8 cellular contexts compared by ENCODE assay signal in the genomic region with DNA sequence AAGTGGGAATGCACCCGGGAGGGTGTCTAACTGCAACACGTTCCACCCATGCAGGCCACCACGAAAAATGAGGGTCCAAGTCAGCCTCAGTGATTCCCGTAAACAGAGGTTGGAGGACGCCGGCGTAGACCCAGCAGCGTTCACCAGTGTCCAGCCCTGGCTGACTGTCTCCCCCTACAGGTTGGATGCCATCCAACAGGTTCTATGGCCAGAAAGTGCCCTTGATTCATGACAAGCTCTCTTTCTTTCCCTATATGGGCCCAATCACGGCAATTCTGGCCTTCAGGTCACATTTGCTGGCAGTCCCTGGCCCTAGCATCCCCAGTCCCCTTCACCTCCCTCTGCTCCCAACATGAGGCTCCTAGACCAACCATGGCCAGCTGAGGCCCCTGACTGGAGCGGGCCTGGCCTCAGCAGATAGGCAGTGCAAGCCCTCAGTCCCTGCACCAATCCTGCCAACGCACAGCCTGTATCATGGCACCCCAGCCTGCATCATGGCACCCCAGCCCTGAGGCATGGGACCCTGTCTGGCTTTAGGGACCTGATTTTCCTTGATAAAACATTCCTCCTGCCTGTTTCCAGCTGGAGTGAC.
DNase-seq lines count a peak whose midpoint lies in the region; ATAC-seq and TF ChIP-seq lines count a peak whose summit lies in the region.

No MANE protein-coding gene starts in this region.

- H3K27ac ChIP-seq in OCI-LY1 (ENCODE audit: low read depth, low read length, poor library complexity, severe bottlenecking) = no peak overlapping the region

- no peaks in the 10 kb centered on the region for H3K36me3 ChIP-seq in OCI-LY1 (ENCODE audit: insufficient read depth, low read length)

- no peaks in the 10 kb centered on the region for H3K4me1 Mint-ChIP-seq in activated T-cell treated with anti-CD3 and anti-CD28 coated beads, Interleukin-2, amount 50 U/mL, for 24 hours (ENCODE audit: low read depth)
- H3K4me1 Mint-ChIP-seq in stimulated activated effector memory CD8-positive, alpha-beta T cell treated with anti-CD3 and anti-CD28 coated beads, Interleukin-12 subunit alpha, Interleukin-12 subunit beta, amount 100 ng/mL, for 72 hours = no peaks in the 10 kb centered on the region

- H3K4me3 ChIP-seq in OCI-LY1 (ENCODE audit: low read depth, low read length, poor library complexity, severe bottlenecking) = no peak overlapping the region

- no peak overlapping the region for H3K4me3 Mint-ChIP-seq in activated T-cell treated with anti-CD3 and anti-CD28 coated beads, Interleukin-2, amount 50 U/mL, for 24 hours
- H3K4me3 Mint-ChIP-seq in stimulated activated effector memory CD8-positive, alpha-beta T cell treated with anti-CD3 and anti-CD28 coated beads, Interleukin-12 subunit alpha, Interleukin-12 subunit beta, amount 100 ng/mL, for 72 hours = no peak overlapping the region

- no peak overlapping the region for H2AFZ ChIP-seq in OCI-LY1 (ENCODE audit: low read length)

- no peaks in the 10 kb centered on the region for H3K9me3 ChIP-seq in OCI-LY1 (ENCODE audit: low read length)

- no peak overlapping the region for H3K4me2 ChIP-seq in OCI-LY1 (ENCODE audit: low read length)

- no peaks in the 10 kb centered on the region for H3K27me3 Mint-ChIP-seq in activated T-cell treated with anti-CD3 and anti-CD28 coated beads, Interleukin-2, amount 50 U/mL, for 24 hours

- no peaks in the 10 kb centered on the region for H3K9me2 ChIP-seq in OCI-LY1 (ENCODE audit: low read depth, low read length)

- H3K79me2 ChIP-seq in OCI-LY1 (ENCODE audit: insufficient read depth, low read length) = no peaks in the 10 kb centered on the region

- H3K27me3 ChIP-seq in OCI-LY1 (ENCODE audit: insufficient read depth, low read length) = no peaks in the 10 kb centered on the region

- DNase-seq in activated T-cell treated with anti-CD3 and anti-CD28 coated beads, Interleukin-2, amount 50 U/mL, for 24 hours = peak; percentile 37
- no peak for DNase-seq in activated T-cell treated with anti-CD3 and anti-CD28 coated beads for 4 hours
- peak; percentile 7 for DNase-seq in glomerular visceral epithelial cell (ENCODE audit: extremely low spot score)
- DNase-seq in stimulated activated effector memory CD8-positive, alpha-beta T cell treated with anti-CD3 and anti-CD28 coated beads, Interleukin-12 subunit alpha, Interleukin-12 subunit beta, amount 100 ng/mL, for 72 hours (ENCODE audit: low spot score in 2 of 2) = peak; percentile 6 to 58
- DNase-seq in HCEC 1CT = no peak
- no peak for DNase-seq in SIG-M5 treated with dmso at 0.1 percent for 504 hours (lab: John Stamatoyannopoulos, UW; ENCODE audit: unreplicated experiment)

- no peaks in the 10 kb centered on the region for H4K20me1 ChIP-seq in OCI-LY1 (ENCODE audit: insufficient read depth, low read length)

- H3K4me1 ChIP-seq in OCI-LY1 (ENCODE audit: insufficient read depth, low read length, severe bottlenecking) = no peaks in the 10 kb centered on the region

- H3K27ac Mint-ChIP-seq in activated T-cell treated with anti-CD3 and anti-CD28 coated beads, Interleukin-2, amount 50 U/mL, for 24 hours = no peak overlapping the region
- H3K27ac Mint-ChIP-seq in stimulated activated effector memory CD8-positive, alpha-beta T cell treated with anti-CD3 and anti-CD28 coated beads, Interleukin-12 subunit alpha, Interleukin-12 subunit beta, amount 100 ng/mL, for 72 hours = no peak overlapping the region

- no peaks in the 10 kb centered on the region for H3K9me3 Mint-ChIP-seq in activated T-cell treated with anti-CD3 and anti-CD28 coated beads, Interleukin-2, amount 50 U/mL, for 24 hours
- H3K9me3 Mint-ChIP-seq in stimulated activated effector memory CD8-positive, alpha-beta T cell treated with anti-CD3 and anti-CD28 coated beads, Interleukin-12 subunit alpha, Interleukin-12 subunit beta, amount 100 ng/mL, for 72 hours = no peaks in the 10 kb centered on the region

- no peaks in the 10 kb centered on the region for H3F3A ChIP-seq in OCI-LY1 (ENCODE audit: insufficient read depth, low read length)

- ATAC-seq in stimulated activated effector memory CD8-positive, alpha-beta T cell treated with anti-CD3 and anti-CD28 coated beads, Interleukin-12 subunit alpha, Interleukin-12 subunit beta, amount 100 ng/mL, for 72 hours = no peak
- ATAC-seq in GM19397 (IDR thresholded peaks at IDR 0.05; ENCODE audit: unreplicated experiment) = no peak

- no peaks in the 10 kb centered on the region for H3K36me3 Mint-ChIP-seq in activated T-cell treated with anti-CD3 and anti-CD28 coated beads, Interleukin-2, amount 50 U/mL, for 24 hours (ENCODE audit: low read depth)
- H3K36me3 Mint-ChIP-seq in stimulated activated effector memory CD8-positive, alpha-beta T cell treated with anti-CD3 and anti-CD28 coated beads, Interleukin-12 subunit alpha, Interleukin-12 subunit beta, amount 100 ng/mL, for 72 hours = no peaks in the 10 kb centered on the region

- no peak overlapping the region for H3K9ac ChIP-seq in OCI-LY1 (ENCODE audit: low read length)

- peak; percentile 78 for TF ChIP-seq CTCF in OCI-LY1 (IDR thresholded peaks at IDR 0.05; ENCODE audit: low read length)

Comparison
In these comparisons a context has a peak if more than half of its experiments do, and no peak if none do; other contexts are left out.
1. DNase-seq: peak in activated T-cell treated with anti-CD3 and anti-CD28 coated beads, Interleukin-2, amount 50 U/mL, for 24 hours (single experiment), glomerular visceral epithelial cell (single experiment) and stimulated activated effector memory CD8-positive, alpha-beta T cell treated with anti-CD3 and anti-CD28 coated beads, Interleukin-12 subunit alpha, Interleukin-12 subunit beta, amount 100 ng/mL, for 72 hours (2 of 2); none in activated T-cell treated with anti-CD3 and anti-CD28 coated beads for 4 hours (single experiment), HCEC 1CT (single experiment) and SIG-M5 treated with dmso at 0.1 percent for 504 hours (single experiment).